In genomic region chr2:220935789-220936321, GRCh38 we compare ENCODE assay signal across 11 cellular contexts.
DNase-seq lines count a peak whose midpoint lies in the region; ATAC-seq and TF ChIP-seq lines count a peak whose summit lies in the region.
"Had no signal": no experiment of that assay in that cellular context is flagged by ENCODE, and none has a peak within 500 bp of the region (broad histone marks: within the 10 kb centered on the region; RNA-seq: fewer than 3 reads in every experiment).

No MANE protein-coding gene starts in this region.

- H3K4me2 ChIP-seq in GM23248 (ENCODE audit: unreplicated experiment), result no peak overlapping the region

- 0 out of 2 replicates have a peak, but pooled peaks cover 7% of the 10 kb centered on the region for H3K27me3 ChIP-seq in GM23248 (replicated peaks; ENCODE audit: insufficient read depth)
- no peaks in the 10 kb centered on the region for H3K27me3 ChIP-seq in left ventricle myocardium inferior (ENCODE audit: low read depth)

- H3K9me2 ChIP-seq in GM23248 (ENCODE audit: insufficient read depth), result no peaks in the 10 kb centered on the region

- H3K4me1 Mint-ChIP-seq in activated naive CD8-positive, alpha-beta T cell treated with anti-CD3 and anti-CD28 coated beads, Interleukin-2, amount 50 U/mL, for 24 hours, result no peaks in the 10 kb centered on the region
- H3K4me1 Mint-ChIP-seq in activated naive CD8-positive, alpha-beta T cell treated with anti-CD3 and anti-CD28 coated beads for 36 hours, result no peaks in the 10 kb centered on the region
- H3K4me1 Mint-ChIP-seq in endothelial cell (ENCODE audit: unreplicated experiment), result no peaks in the 10 kb centered on the region

- no peaks in the 10 kb centered on the region for H3K27me3 Mint-ChIP-seq in activated naive CD8-positive, alpha-beta T cell treated with anti-CD3 and anti-CD28 coated beads, Interleukin-2, amount 50 U/mL, for 24 hours
- H3K27me3 Mint-ChIP-seq in activated naive CD8-positive, alpha-beta T cell treated with anti-CD3 and anti-CD28 coated beads for 36 hours, result no peaks in the 10 kb centered on the region
- no peaks in the 10 kb centered on the region for H3K27me3 Mint-ChIP-seq in endothelial cell (ENCODE audit: unreplicated experiment)

- no peak for DNase-seq in activated naive CD8-positive, alpha-beta T cell treated with anti-CD3 and anti-CD28 coated beads, Interleukin-2, amount 50 U/mL, for 24 hours
- no peak for DNase-seq in activated naive CD8-positive, alpha-beta T cell treated with anti-CD3 and anti-CD28 coated beads for 36 hours
- peak; percentile 7 for DNase-seq in GM23248
- no peak for DNase-seq in left ventricle myocardium inferior
- no peak for DNase-seq in SW 1271 (lab: John Stamatoyannopoulos, UW)
- no peak for DNase-seq in NCI-H2227 treated with DMSO at 0.1 percent for 48 hours (lab: John Stamatoyannopoulos, UW)
- no peak for DNase-seq in endothelial cell (ENCODE audit: low spot score)
- DNase-seq: DMS53, mesenchymal stem cell, NCI-H526 had no signal

- no peaks in the 10 kb centered on the region for H3K9me3 Mint-ChIP-seq in activated naive CD8-positive, alpha-beta T cell treated with anti-CD3 and anti-CD28 coated beads, Interleukin-2, amount 50 U/mL, for 24 hours
- no peaks in the 10 kb centered on the region for H3K9me3 Mint-ChIP-seq in activated naive CD8-positive, alpha-beta T cell treated with anti-CD3 and anti-CD28 coated beads for 36 hours
- no peaks in the 10 kb centered on the region for H3K9me3 Mint-ChIP-seq in endothelial cell (ENCODE audit: unreplicated experiment)

- H3K4me1 ChIP-seq in GM23248 (ENCODE audit: insufficient read depth) (no peaks in the 10 kb centered on the region), left ventricle myocardium inferior (peaks cover 17% of the 10 kb centered on the region)

- H3K27ac ChIP-seq in GM23248, result no peak overlapping the region
- H3K27ac ChIP-seq in left ventricle myocardium inferior (replicated peaks), result peak overlapping the region; percentile 41

- no peaks in the 10 kb centered on the region for H3K79me2 ChIP-seq in GM23248 (ENCODE audit: insufficient read depth)

- no peak overlapping the region for H2AFZ ChIP-seq in GM23248

- no peaks in the 10 kb centered on the region for H3K9me3 ChIP-seq in GM23248 (ENCODE audit: low read depth)
- no peaks in the 10 kb centered on the region for H3K9me3 ChIP-seq in left ventricle myocardium inferior (replicated peaks)

- ATAC-seq in activated naive CD8-positive, alpha-beta T cell treated with anti-CD3 and anti-CD28 coated beads, Interleukin-2, amount 50 U/mL, for 24 hours, result peak; percentile 46
- ATAC-seq in HG03378 (IDR thresholded peaks at IDR 0.05; ENCODE audit: unreplicated experiment), result peak; percentile 80

- WGBS in GM23248 (ENCODE audit: low coverage in 1 of 2, low lambda C conversion rate in 2 of 2, missing lambda C conversion rate in 2 of 2), 2 experiments, result 64 to 65% methylated on average over 8 of the region's 8 CpGs

- H3F3A ChIP-seq in GM23248 (ENCODE audit: insufficient read depth), result no peaks in the 10 kb centered on the region

- in situ Hi-C loops in GM23248 (cut with MboI), result no loop called here

- H3K4me3 ChIP-seq in GM23248 (no peak overlapping the region), left ventricle myocardium inferior (peak overlapping the region; percentile 47)

- H3K27ac Mint-ChIP-seq in activated naive CD8-positive, alpha-beta T cell treated with anti-CD3 and anti-CD28 coated beads, Interleukin-2, amount 50 U/mL, for 24 hours, result no peak overlapping the region
- no peak overlapping the region for H3K27ac Mint-ChIP-seq in activated naive CD8-positive, alpha-beta T cell treated with anti-CD3 and anti-CD28 coated beads for 36 hours
- H3K27ac Mint-ChIP-seq in endothelial cell (ENCODE audit: unreplicated experiment), result no peak overlapping the region

- H3K9ac ChIP-seq in GM23248, result no peak overlapping the region

- H3K36me3 ChIP-seq in GM23248 (ENCODE audit: low read depth) (no peaks in the 10 kb centered on the region), left ventricle myocardium inferior (no peaks in the 10 kb centered on the region)

- no peaks in the 10 kb centered on the region for H3K36me3 Mint-ChIP-seq in activated naive CD8-positive, alpha-beta T cell treated with anti-CD3 and anti-CD28 coated beads, Interleukin-2, amount 50 U/mL, for 24 hours (ENCODE audit: low read depth)
- H3K36me3 Mint-ChIP-seq in activated naive CD8-positive, alpha-beta T cell treated with anti-CD3 and anti-CD28 coated beads for 36 hours, result no peaks in the 10 kb centered on the region
- no peaks in the 10 kb centered on the region for H3K36me3 Mint-ChIP-seq in endothelial cell (ENCODE audit: low read depth, unreplicated experiment)

- H4K20me1 ChIP-seq in GM23248 (ENCODE audit: insufficient read depth), result no peaks in the 10 kb centered on the region

- intact Hi-C loops in left ventricle myocardium inferior (cut with micrococcal nuclease), result no loop called here

- H3K4me3 Mint-ChIP-seq in activated naive CD8-positive, alpha-beta T cell treated with anti-CD3 and anti-CD28 coated beads, Interleukin-2, amount 50 U/mL, for 24 hours, result no peak overlapping the region
- no peak overlapping the region for H3K4me3 Mint-ChIP-seq in activated naive CD8-positive, alpha-beta T cell treated with anti-CD3 and anti-CD28 coated beads for 36 hours
- no peak overlapping the region for H3K4me3 Mint-ChIP-seq in endothelial cell (ENCODE audit: unreplicated experiment)

- no peak for TF ChIP-seq CTCF in left ventricle myocardium inferior (IDR thresholded peaks at IDR 0.05; ENCODE audit: borderline replicate concordance)
- no peak for TF ChIP-seq CTCF in endothelial cell (IDR thresholded peaks at IDR 0.05; ENCODE audit: unreplicated experiment)
